ENCODE assay signal across 1 cellular context in the genomic region with DNA sequence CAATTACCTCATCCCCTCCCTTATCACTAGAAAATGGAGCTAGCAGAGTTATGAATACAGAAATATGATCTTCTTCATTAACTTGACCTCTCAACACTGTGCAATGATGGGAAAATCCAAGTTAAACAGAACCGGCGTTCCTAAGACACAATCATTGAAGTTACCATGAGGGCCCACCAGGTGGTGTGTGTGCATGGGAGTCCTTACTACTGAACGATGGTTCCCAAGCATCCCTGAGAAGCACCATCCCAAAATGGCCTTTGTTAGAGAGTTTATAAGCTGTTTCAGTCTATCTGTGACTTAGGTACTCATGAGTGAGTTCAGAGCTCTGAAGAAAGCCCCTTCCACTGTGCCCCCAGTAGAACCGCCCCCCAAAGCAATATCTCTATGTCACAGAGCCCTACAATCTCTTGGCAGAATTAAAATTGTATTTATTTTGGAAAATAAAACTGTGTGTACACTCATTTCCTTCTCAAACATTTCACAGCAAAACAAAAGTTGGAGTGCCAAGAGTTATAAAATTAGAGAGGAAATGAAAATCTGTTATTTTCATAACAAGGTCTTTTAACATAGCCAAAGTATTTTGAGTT.
TF ChIP-seq lines count a peak whose summit lies in the region.

No MANE protein-coding gene starts in this region.

TF ChIP-seq in HEK293, 187 proteins besides CTCF, POLR2A, EP300 and RAD21 (continued from another document):
- TF ChIP-seq, protein P1, sequence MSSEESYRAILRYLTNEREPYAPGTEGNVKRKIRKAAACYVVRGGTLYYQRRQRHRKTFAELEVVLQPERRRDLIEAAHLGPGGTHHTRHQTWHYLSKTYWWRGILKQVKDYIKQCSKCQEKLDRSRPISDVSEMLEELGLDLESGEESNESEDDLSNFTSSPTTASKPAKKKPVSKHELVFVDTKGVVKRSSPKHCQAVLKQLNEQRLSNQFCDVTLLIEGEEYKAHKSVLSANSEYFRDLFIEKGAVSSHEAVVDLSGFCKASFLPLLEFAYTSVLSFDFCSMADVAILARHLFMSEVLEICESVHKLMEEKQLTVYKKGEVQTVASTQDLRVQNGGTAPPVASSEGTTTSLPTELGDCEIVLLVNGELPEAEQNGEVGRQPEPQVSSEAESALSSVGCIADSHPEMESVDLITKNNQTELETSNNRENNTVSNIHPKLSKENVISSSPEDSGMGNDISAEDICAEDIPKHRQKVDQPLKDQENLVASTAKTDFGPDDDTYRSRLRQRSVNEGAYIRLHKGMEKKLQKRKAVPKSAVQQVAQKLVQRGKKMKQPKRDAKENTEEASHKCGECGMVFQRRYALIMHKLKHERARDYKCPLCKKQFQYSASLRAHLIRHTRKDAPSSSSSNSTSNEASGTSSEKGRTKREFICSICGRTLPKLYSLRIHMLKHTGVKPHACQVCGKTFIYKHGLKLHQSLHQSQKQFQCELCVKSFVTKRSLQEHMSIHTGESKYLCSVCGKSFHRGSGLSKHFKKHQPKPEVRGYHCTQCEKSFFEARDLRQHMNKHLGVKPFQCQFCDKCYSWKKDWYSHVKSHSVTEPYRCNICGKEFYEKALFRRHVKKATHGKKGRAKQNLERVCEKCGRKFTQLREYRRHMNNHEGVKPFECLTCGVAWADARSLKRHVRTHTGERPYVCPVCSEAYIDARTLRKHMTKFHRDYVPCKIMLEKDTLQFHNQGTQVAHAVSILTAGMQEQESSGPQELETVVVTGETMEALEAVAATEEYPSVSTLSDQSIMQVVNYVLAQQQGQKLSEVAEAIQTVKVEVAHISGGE (tag by site-specific recombination; conservative IDR thresholded peaks at IDR 0.05; ENCODE audit: low read depth) = no peak
- TF ChIP-seq, protein P2, sequence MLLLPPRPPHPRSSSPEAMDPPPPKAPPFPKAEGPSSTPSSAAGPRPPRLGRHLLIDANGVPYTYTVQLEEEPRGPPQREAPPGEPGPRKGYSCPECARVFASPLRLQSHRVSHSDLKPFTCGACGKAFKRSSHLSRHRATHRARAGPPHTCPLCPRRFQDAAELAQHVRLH (tag by site-specific recombination; IDR thresholded peaks at IDR 0.05) = no peak
